In genomic region chr5:94751456-94751855, GRCh38 we compare ENCODE assay signal across 16 cellular contexts.
"Had no signal": no experiment of that assay in that cellular context is flagged by ENCODE, and none has a peak within 500 bp of the region (broad histone marks: within the 10 kb centered on the region; RNA-seq: fewer than 3 reads in every experiment).

No MANE protein-coding gene starts in this region.

- H3K4me1 Mint-ChIP-seq: activated CD4-positive, alpha-beta T cell treated with anti-CD3 and anti-CD28 coated beads, Interleukin-2, amount 10 ng/mL, durations not matched to agents 24 days and 14 days; stimulated activated effector memory CD8-positive, alpha-beta T cell treated with anti-CD3 and anti-CD28 coated beads, Interleukin-12 subunit alpha, Interleukin-12 subunit beta, amount 100 ng/mL, for 72 hours had no signal

- H3K27me3 Mint-ChIP-seq: activated CD4-positive, alpha-beta T cell treated with anti-CD3 and anti-CD28 coated beads, Interleukin-2, amount 10 ng/mL, durations not matched to agents 24 days and 14 days; activated naive CD4-positive, alpha-beta T cell treated with anti-CD3 and anti-CD28 coated beads, Interleukin-2, amount 50 U/mL, for 24 hours; natural killer cell treated with Interleukin-12 subunit alpha and Interleukin-12 subunit beta and Interleukin-15 and Interleukin-18, amount 100 ng/mL, for 72 hours had no signal

- H3K4me1 ChIP-seq: adrenal gland had no signal

- H3K9me3 Mint-ChIP-seq: activated CD4-positive, alpha-beta T cell treated with anti-CD3 and anti-CD28 coated beads, Interleukin-2, amount 10 ng/mL, durations not matched to agents 24 days and 14 days; activated naive CD4-positive, alpha-beta T cell treated with anti-CD3 and anti-CD28 coated beads, Interleukin-2, amount 50 U/mL, for 24 hours; natural killer cell treated with Interleukin-12 subunit alpha and Interleukin-12 subunit beta and Interleukin-15 and Interleukin-18, amount 100 ng/mL, for 72 hours; stimulated activated effector memory CD8-positive, alpha-beta T cell treated with anti-CD3 and anti-CD28 coated beads, Interleukin-12 subunit alpha, Interleukin-12 subunit beta, amount 100 ng/mL, for 72 hours had no signal

- H3K4me3 Mint-ChIP-seq: activated CD4-positive, alpha-beta T cell treated with anti-CD3 and anti-CD28 coated beads, Interleukin-2, amount 10 ng/mL, durations not matched to agents 24 days and 14 days; activated CD8-positive, alpha-beta T cell treated with anti-CD3 and anti-CD28 coated beads, Interleukin-2, amount 10 ng/mL, durations not matched to agents 7 days and 5 days; activated naive CD4-positive, alpha-beta T cell treated with anti-CD3 and anti-CD28 coated beads, Interleukin-2, amount 50 U/mL, for 24 hours; natural killer cell treated with Interleukin-12 subunit alpha and Interleukin-12 subunit beta and Interleukin-15 and Interleukin-18, amount 100 ng/mL, for 72 hours; stimulated activated effector memory CD8-positive, alpha-beta T cell treated with anti-CD3 and anti-CD28 coated beads, Interleukin-12 subunit alpha, Interleukin-12 subunit beta, amount 100 ng/mL, for 72 hours had no signal

- H3K9me3 ChIP-seq: adrenal gland, ovary had no signal

- FAIRE-seq: endothelial cell of umbilical vein, TTC549 had no signal

- ATAC-seq: activated CD8-positive, alpha-beta T cell treated with anti-CD3 and anti-CD28 coated beads, Interleukin-2, amount 10 ng/mL, durations not matched to agents 7 days and 5 days; natural killer cell treated with Interleukin-12 subunit alpha and Interleukin-12 subunit beta and Interleukin-15 and Interleukin-18, amount 100 ng/mL, for 72 hours; stimulated activated effector memory CD8-positive, alpha-beta T cell treated with anti-CD3 and anti-CD28 coated beads, Interleukin-12 subunit alpha, Interleukin-12 subunit beta, amount 100 ng/mL, for 72 hours had no signal

- H3K27me3 ChIP-seq: adrenal gland, ovary had no signal

- DNase-seq: activated CD4-positive, alpha-beta T cell treated with anti-CD3 and anti-CD28 coated beads, Interleukin-2, amount 10 ng/mL, durations not matched to agents 24 days and 14 days; activated CD4-positive, CD25-positive, alpha-beta regulatory T cell; activated CD8-positive, alpha-beta memory T cell treated with anti-CD3 and anti-CD28 coated beads, Interleukin-2, amount 50 U/mL, for 4 hours; activated CD8-positive, alpha-beta T cell treated with anti-CD3 and anti-CD28 coated beads, Interleukin-2, amount 10 ng/mL, durations not matched to agents 7 days and 5 days; activated effector memory CD4-positive, alpha-beta T cell treated with anti-CD3 and anti-CD28 coated beads, Interleukin-2, amount 50 U/mL, for 16 hours; activated T-cell treated with anti-CD3 and anti-CD28 coated beads, Interleukin-2, amount 50 U/mL, for 48 hours; adrenal gland; effector CD8-positive, alpha-beta T cell; foreskin fibroblast; kidney glomerular epithelial cell; ovary had no signal

- H3K4me3 ChIP-seq: adrenal gland, ovary had no signal

- H3K27ac Mint-ChIP-seq: activated CD4-positive, alpha-beta T cell treated with anti-CD3 and anti-CD28 coated beads, Interleukin-2, amount 10 ng/mL, durations not matched to agents 24 days and 14 days; activated CD8-positive, alpha-beta T cell treated with anti-CD3 and anti-CD28 coated beads, Interleukin-2, amount 10 ng/mL, durations not matched to agents 7 days and 5 days; activated naive CD4-positive, alpha-beta T cell treated with anti-CD3 and anti-CD28 coated beads, Interleukin-2, amount 50 U/mL, for 24 hours; stimulated activated effector memory CD8-positive, alpha-beta T cell treated with anti-CD3 and anti-CD28 coated beads, Interleukin-12 subunit alpha, Interleukin-12 subunit beta, amount 100 ng/mL, for 72 hours had no signal

- H3K36me3 ChIP-seq: adrenal gland, ovary had no signal

- H3K36me3 Mint-ChIP-seq: activated naive CD4-positive, alpha-beta T cell treated with anti-CD3 and anti-CD28 coated beads, Interleukin-2, amount 50 U/mL, for 24 hours; natural killer cell treated with Interleukin-12 subunit alpha and Interleukin-12 subunit beta and Interleukin-15 and Interleukin-18, amount 100 ng/mL, for 72 hours; stimulated activated effector memory CD8-positive, alpha-beta T cell treated with anti-CD3 and anti-CD28 coated beads, Interleukin-12 subunit alpha, Interleukin-12 subunit beta, amount 100 ng/mL, for 72 hours had no signal

- H3K27ac ChIP-seq: adrenal gland, ovary had no signal
